Comparison of ENCODE assay signal across 1 cellular context in the genomic region with DNA sequence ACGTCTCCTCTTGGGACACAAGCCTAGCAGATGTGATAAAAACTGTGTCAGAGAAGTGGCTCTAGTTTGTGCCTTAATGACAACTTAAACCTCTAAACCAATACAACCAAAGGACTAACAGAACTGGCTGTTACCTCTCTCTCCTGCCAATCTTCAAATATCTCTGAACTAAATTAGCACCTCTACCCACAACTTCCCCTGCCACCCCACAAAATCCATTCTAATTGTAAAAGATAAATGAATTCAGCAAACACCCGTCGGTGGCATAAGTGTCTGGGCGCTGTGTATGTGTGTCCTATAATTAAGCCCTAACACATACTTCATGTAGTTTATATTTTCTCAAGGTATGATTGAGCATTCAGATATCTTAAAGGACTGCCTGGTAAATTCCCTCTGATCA.
TF ChIP-seq lines count a peak whose summit lies in the region.

No MANE protein-coding gene starts in this region.

TF ChIP-seq in GM12878, 131 proteins besides CTCF, POLR2A, EP300 and RAD21 (continued from another document):
- TF ChIP-seq HCFC1 (IDR thresholded peaks at IDR 0.05; ENCODE audit: low read length), result no peak
- no peak for TF ChIP-seq SIN3A (IDR thresholded peaks at IDR 0.05; ENCODE audit: low read depth, low read length)
- TF ChIP-seq MTA2 (IDR thresholded peaks at IDR 0.05; ENCODE audit: low read depth), result peak; percentile 90
- no peak for TF ChIP-seq PRDM15 (CRISPR knock-in tag; IDR thresholded peaks at IDR 0.05)
- TF ChIP-seq JUNB (IDR thresholded peaks at IDR 0.05), result no peak
- TF ChIP-seq SMC3 (IDR thresholded peaks at IDR 0.05; ENCODE audit: borderline replicate concordance, low read length), result no peak
- TF ChIP-seq SRF (IDR thresholded peaks at IDR 0.05; ENCODE audit: low read depth in 2 of 2, low read length in 2 of 2), result no peak
- no peak for TF ChIP-seq ZBTB4 (CRISPR knock-in tag; IDR thresholded peaks at IDR 0.05)
- TF ChIP-seq, protein P1, sequence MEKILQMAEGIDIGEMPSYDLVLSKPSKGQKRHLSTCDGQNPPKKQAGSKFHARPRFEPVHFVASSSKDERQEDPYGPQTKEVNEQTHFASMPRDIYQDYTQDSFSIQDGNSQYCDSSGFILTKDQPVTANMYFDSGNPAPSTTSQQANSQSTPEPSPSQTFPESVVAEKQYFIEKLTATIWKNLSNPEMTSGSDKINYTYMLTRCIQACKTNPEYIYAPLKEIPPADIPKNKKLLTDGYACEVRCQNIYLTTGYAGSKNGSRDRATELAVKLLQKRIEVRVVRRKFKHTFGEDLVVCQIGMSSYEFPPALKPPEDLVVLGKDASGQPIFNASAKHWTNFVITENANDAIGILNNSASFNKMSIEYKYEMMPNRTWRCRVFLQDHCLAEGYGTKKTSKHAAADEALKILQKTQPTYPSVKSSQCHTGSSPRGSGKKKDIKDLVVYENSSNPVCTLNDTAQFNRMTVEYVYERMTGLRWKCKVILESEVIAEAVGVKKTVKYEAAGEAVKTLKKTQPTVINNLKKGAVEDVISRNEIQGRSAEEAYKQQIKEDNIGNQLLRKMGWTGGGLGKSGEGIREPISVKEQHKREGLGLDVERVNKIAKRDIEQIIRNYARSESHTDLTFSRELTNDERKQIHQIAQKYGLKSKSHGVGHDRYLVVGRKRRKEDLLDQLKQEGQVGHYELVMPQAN (conservative IDR thresholded peaks at IDR 0.05), result no peak
- no peak for TF ChIP-seq TCF3 (IDR thresholded peaks at IDR 0.05; ENCODE audit: borderline replicate concordance, insufficient read depth, low read depth, low read length)
- TF ChIP-seq TARDBP (IDR thresholded peaks at IDR 0.05; ENCODE audit: borderline replicate concordance), result no peak
- TF ChIP-seq ZSCAN29 (IDR thresholded peaks at IDR 0.05), result no peak
- TF ChIP-seq KLF5 (IDR thresholded peaks at IDR 0.05; ENCODE audit: partially characterized antibody), result no peak
- TF ChIP-seq SMARCA5 (IDR thresholded peaks at IDR 0.05), result no peak
- TF ChIP-seq, protein P2, sequence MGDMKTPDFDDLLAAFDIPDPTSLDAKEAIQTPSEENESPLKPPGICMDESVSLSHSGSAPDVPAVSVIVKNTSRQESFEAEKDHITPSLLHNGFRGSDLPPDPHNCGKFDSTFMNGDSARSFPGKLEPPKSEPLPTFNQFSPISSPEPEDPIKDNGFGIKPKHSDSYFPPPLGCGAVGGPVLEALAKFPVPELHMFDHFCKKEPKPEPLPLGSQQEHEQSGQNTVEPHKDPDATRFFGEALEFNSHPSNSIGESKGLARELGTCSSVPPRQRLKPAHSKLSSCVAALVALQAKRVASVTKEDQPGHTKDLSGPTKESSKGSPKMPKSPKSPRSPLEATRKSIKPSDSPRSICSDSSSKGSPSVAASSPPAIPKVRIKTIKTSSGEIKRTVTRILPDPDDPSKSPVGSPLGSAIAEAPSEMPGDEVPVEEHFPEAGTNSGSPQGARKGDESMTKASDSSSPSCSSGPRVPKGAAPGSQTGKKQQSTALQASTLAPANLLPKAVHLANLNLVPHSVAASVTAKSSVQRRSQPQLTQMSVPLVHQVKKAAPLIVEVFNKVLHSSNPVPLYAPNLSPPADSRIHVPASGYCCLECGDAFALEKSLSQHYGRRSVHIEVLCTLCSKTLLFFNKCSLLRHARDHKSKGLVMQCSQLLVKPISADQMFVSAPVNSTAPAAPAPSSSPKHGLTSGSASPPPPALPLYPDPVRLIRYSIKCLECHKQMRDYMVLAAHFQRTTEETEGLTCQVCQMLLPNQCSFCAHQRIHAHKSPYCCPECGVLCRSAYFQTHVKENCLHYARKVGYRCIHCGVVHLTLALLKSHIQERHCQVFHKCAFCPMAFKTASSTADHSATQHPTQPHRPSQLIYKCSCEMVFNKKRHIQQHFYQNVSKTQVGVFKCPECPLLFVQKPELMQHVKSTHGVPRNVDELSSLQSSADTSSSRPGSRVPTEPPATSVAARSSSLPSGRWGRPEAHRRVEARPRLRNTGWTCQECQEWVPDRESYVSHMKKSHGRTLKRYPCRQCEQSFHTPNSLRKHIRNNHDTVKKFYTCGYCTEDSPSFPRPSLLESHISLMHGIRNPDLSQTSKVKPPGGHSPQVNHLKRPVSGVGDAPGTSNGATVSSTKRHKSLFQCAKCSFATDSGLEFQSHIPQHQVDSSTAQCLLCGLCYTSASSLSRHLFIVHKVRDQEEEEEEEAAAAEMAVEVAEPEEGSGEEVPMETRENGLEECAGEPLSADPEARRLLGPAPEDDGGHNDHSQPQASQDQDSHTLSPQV (IDR thresholded peaks at IDR 0.05), result no peak
- TF ChIP-seq, protein P3, sequence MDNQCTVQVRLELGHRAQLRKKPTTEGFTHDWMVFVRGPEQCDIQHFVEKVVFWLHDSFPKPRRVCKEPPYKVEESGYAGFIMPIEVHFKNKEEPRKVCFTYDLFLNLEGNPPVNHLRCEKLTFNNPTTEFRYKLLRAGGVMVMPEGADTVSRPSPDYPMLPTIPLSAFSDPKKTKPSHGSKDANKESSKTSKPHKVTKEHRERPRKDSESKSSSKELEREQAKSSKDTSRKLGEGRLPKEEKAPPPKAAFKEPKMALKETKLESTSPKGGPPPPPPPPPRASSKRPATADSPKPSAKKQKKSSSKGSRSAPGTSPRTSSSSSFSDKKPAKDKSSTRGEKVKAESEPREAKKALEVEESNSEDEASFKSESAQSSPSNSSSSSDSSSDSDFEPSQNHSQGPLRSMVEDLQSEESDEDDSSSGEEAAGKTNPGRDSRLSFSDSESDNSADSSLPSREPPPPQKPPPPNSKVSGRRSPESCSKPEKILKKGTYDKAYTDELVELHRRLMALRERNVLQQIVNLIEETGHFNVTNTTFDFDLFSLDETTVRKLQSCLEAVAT (IDR thresholded peaks at IDR 0.05), result 0 out of 2 replicates have a peak, but pooled peaks have one; percentile 41
- peak; percentile 59; the same call in 1 of the 2 replicates for TF ChIP-seq IKZF1 (conservative IDR thresholded peaks at IDR 0.05)
- no peak for TF ChIP-seq HDGF (IDR thresholded peaks at IDR 0.05)
- no peak for TF ChIP-seq NFYA (IDR thresholded peaks at IDR 0.05; ENCODE audit: borderline replicate concordance, low read depth, low read length)
- no peak for TF ChIP-seq NRF1 (conservative IDR thresholded peaks at IDR 0.05; ENCODE audit: low read depth, low read length)
- TF ChIP-seq ZNF24 (IDR thresholded peaks at IDR 0.05), result no peak
- no peak for TF ChIP-seq CREM (IDR thresholded peaks at IDR 0.05; ENCODE audit: low read depth)
- no peak for TF ChIP-seq POLR2AphosphoS5 (IDR thresholded peaks at IDR 0.05; ENCODE audit: low read length)
- no peak for TF ChIP-seq HSF1 (IDR thresholded peaks at IDR 0.05; ENCODE audit: low read depth, low read length)
- TF ChIP-seq SKIL (IDR thresholded peaks at IDR 0.05; ENCODE audit: low read depth, poor library complexity, severe bottlenecking), result peak; percentile 16
- no peak for TF ChIP-seq MEF2B (IDR thresholded peaks at IDR 0.05; ENCODE audit: partially characterized antibody, poor library complexity, severe bottlenecking)
- TF ChIP-seq RELA (IDR thresholded peaks at IDR 0.05; ENCODE audit: borderline replicate concordance, partially characterized antibody), result no peak
- TF ChIP-seq YY1 (IDR thresholded peaks at IDR 0.05; ENCODE audit: low read depth, low read length), result no peak
- TF ChIP-seq DPF2 (IDR thresholded peaks at IDR 0.05), result peak; percentile 27; the same call in 1 of the 2 replicates
